12 cellular contexts compared by ENCODE assay signal in the genomic region with DNA sequence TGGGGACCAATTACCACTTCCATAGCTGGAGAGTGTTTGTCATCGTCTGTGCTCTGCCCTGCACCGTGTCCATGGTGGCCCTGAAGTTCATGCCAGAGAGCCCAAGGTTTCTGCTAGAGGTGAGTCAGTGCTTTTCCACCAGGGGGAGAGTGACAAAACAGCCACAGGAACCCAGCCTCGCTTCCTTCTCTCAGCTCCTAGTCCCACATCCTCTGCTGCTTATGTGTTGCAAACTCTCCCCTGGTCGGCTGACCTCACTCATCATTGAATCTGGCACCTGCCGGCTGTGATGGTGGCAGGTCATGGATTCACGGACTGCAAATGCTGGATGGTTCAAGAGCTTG.
DNase-seq lines count a peak whose midpoint lies in the region; ATAC-seq and TF ChIP-seq lines count a peak whose summit lies in the region.
"Had no signal": no experiment of that assay in that cellular context is flagged by ENCODE, and none has a peak within 500 bp of the region (broad histone marks: within the 10 kb centered on the region; RNA-seq: fewer than 3 reads in every experiment).

No MANE protein-coding gene starts in this region.

- no peak overlapping the region for H3K4me2 ChIP-seq in SK-N-SH

- POLR2A ChIA-PET in SK-N-SH (lab: Yijun Ruan, JAX): no interaction called here

- H3K27ac ChIP-seq in SK-N-SH (ENCODE audit: low read depth in 2 of 2, low read length in 1 of 2): no peak overlapping the region
- peak overlapping the region; percentile 68 for H3K27ac ChIP-seq in HL-60 (replicated peaks)
- H3K27ac ChIP-seq: epithelial cell of prostate, vagina had no signal

- H3K4me3 ChIP-seq in SK-N-SH (ENCODE audit: low read depth in 2 of 2, low read length in 1 of 2) (no peak overlapping the region), HL-60 (replicated peaks; ENCODE audit: insufficient read depth, low read length) (no peak overlapping the region)
- H3K4me3 ChIP-seq: vagina had no signal

- TF ChIP-seq RAD21 in SK-N-SH (IDR thresholded peaks at IDR 0.05; ENCODE audit: low read length): no peak

- H3F3A ChIP-seq in SK-N-SH (replicated peaks; ENCODE audit: insufficient read depth): no peaks in the 10 kb centered on the region

- WGBS in SK-N-SH (ENCODE audit: low lambda C conversion rate): 35% methylated on average over 4 of the region's 6 CpGs

- peaks cover 12 to 32% of the 10 kb centered on the region in 2 donors for H3K27me3 Mint-ChIP-seq in natural killer cell treated with Interleukin-12 subunit alpha and Interleukin-12 subunit beta and Interleukin-15 and Interleukin-18, amount 100 ng/mL, for 72 hours

- peaks cover 0 to 5% of the 10 kb centered on the region in 2 donors for H3K4me1 Mint-ChIP-seq in natural killer cell treated with Interleukin-12 subunit alpha and Interleukin-12 subunit beta and Interleukin-15 and Interleukin-18, amount 100 ng/mL, for 72 hours (ENCODE audit: low read depth in 2 of 2)

- TF ChIP-seq CTCF in SK-N-SH (IDR thresholded peaks at IDR 0.05) (no peak), HL-60 (IDR thresholded peaks at IDR 0.05; ENCODE audit: insufficient read depth, low read length) (peak; percentile 40)

- CTCF ChIA-PET in SK-N-SH (lab: Yijun Ruan, JAX): interaction anchor here (1.0 to 5.4 kb wide), 6 partner anchors 11 to 208 kb away, joined by 4 to 37 read pairs (median 6); no protein-coding TSS in a partner anchor

- DNase-seq in SK-N-SH: no peak
- peak; percentile 73 to 92 for DNase-seq in HL-60 (ENCODE audit: low read depth in 1 of 2, low spot score in 1 of 2)
- peak; percentile 17 for DNase-seq in SW480 (ENCODE audit: low spot score)
- no peak for DNase-seq in natural killer cell treated with Interleukin-12 subunit alpha and Interleukin-12 subunit beta and Interleukin-15 and Interleukin-18, amount 100 ng/mL, for 72 hours (ENCODE audit: low spot score)
- no peak for DNase-seq in NCI-H187 (lab: John Stamatoyannopoulos, UW)
- no peak for DNase-seq in effector CD4-positive, alpha-beta T cell
- DNase-seq in NCI-H748 treated with DMSO at 0.1 percent for 48 hours (lab: John Stamatoyannopoulos, UW): no peak
- DNase-seq: NCI-H2227 treated with DMSO at 0.1 percent for 48 hours; stimulated activated CD4-positive, alpha-beta T cell treated with anti-CD3 and anti-CD28 coated beads, Interleukin-4, amount 100 ng/mL, for 24 hours had no signal

- no peaks in the 10 kb centered on the region for H3K36me3 ChIP-seq in SK-N-SH (replicated peaks in 1 of 2; ENCODE audit: control insufficient read depth in 1 of 2, insufficient read depth in 2 of 2, low read length in 1 of 2)
- H3K36me3 ChIP-seq: vagina had no signal

- H2AFZ ChIP-seq in SK-N-SH (ENCODE audit: low read depth): no peak overlapping the region

- no peak overlapping the region for H3K27ac Mint-ChIP-seq in natural killer cell treated with Interleukin-12 subunit alpha and Interleukin-12 subunit beta and Interleukin-15 and Interleukin-18, amount 100 ng/mL, for 72 hours

- H3K4me1 ChIP-seq in SK-N-SH (ENCODE audit: control insufficient read depth in 1 of 2, insufficient read depth in 2 of 2, low read depth in 1 of 2, low read length in 1 of 2): no peaks in the 10 kb centered on the region

- ATAC-seq in SK-N-SH treated with all-trans-retinoic acid at 6 μM for 48 hours: peak; percentile 35
- ATAC-seq in natural killer cell treated with Interleukin-12 subunit alpha and Interleukin-12 subunit beta and Interleukin-15 and Interleukin-18, amount 100 ng/mL, for 72 hours: peak; percentile 43 to 56

- no peak overlapping the region for H3K9ac ChIP-seq in SK-N-SH

- no peaks in the 10 kb centered on the region for H3K9me2 ChIP-seq in SK-N-SH

- H3K79me2 ChIP-seq in SK-N-SH (ENCODE audit: insufficient read depth): no peaks in the 10 kb centered on the region

- H3K4me3 Mint-ChIP-seq in natural killer cell treated with Interleukin-12 subunit alpha and Interleukin-12 subunit beta and Interleukin-15 and Interleukin-18, amount 100 ng/mL, for 72 hours: no peak overlapping the region

- H3K36me3 Mint-ChIP-seq in natural killer cell treated with Interleukin-12 subunit alpha and Interleukin-12 subunit beta and Interleukin-15 and Interleukin-18, amount 100 ng/mL, for 72 hours: no peaks in the 10 kb centered on the region

- no peaks in the 10 kb centered on the region for H4K20me1 ChIP-seq in SK-N-SH (ENCODE audit: insufficient read depth)

- no peaks in the 10 kb centered on the region for H3K9me3 ChIP-seq in SK-N-SH
- H3K9me3 ChIP-seq: vagina had no signal

- no peaks in the 10 kb centered on the region; the same call in 1 of the 2 replicates for H3K27me3 ChIP-seq in SK-N-SH (ENCODE audit: insufficient read depth)
- H3K27me3 ChIP-seq in HL-60 (ENCODE audit: insufficient read depth, poor library complexity, severe bottlenecking): no peaks in the 10 kb centered on the region
- H3K27me3 ChIP-seq: vagina had no signal

- TF ChIP-seq EP300 in SK-N-SH (IDR thresholded peaks at IDR 0.05; ENCODE audit: borderline replicate concordance in 1 of 2, low read depth in 1 of 2, low read length in 1 of 2): no peak

- no peaks in the 10 kb centered on the region for H3K9me3 Mint-ChIP-seq in natural killer cell treated with Interleukin-12 subunit alpha and Interleukin-12 subunit beta and Interleukin-15 and Interleukin-18, amount 100 ng/mL, for 72 hours

TF ChIP-seq in SK-N-SH treated with all-trans-retinoic acid at 6 μM for 48 hours, 23 proteins besides CTCF, POLR2A, EP300 and RAD21 (continues in another document):
- TF ChIP-seq RARB (CRISPR knock-in tag; IDR thresholded peaks at IDR 0.05): no peak
- TF ChIP-seq ZFP3 (CRISPR knock-in tag; IDR thresholded peaks at IDR 0.05): no peak
- no peak for TF ChIP-seq TCF4 (CRISPR knock-in tag; IDR thresholded peaks at IDR 0.05; ENCODE audit: borderline replicate concordance)
- no peak for TF ChIP-seq OSR1 (CRISPR knock-in tag; IDR thresholded peaks at IDR 0.05)
- no peak for TF ChIP-seq PPARA (CRISPR knock-in tag; IDR thresholded peaks at IDR 0.05; ENCODE audit: borderline replicate concordance)
- TF ChIP-seq, protein P1, sequence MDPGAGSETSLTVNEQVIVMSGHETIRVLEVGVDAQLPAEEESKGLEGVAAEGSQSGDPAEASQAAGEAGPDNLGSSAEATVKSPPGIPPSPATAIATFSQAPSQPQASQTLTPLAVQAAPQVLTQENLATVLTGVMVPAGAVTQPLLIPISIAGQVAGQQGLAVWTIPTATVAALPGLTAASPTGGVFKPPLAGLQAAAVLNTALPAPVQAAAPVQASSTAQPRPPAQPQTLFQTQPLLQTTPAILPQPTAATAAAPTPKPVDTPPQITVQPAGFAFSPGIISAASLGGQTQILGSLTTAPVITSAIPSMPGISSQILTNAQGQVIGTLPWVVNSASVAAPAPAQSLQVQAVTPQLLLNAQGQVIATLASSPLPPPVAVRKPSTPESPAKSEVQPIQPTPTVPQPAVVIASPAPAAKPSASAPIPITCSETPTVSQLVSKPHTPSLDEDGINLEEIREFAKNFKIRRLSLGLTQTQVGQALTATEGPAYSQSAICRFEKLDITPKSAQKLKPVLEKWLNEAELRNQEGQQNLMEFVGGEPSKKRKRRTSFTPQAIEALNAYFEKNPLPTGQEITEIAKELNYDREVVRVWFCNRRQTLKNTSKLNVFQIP (CRISPR knock-in tag; IDR thresholded peaks at IDR 0.05; ENCODE audit: borderline replicate concordance, low read depth): no peak
- TF ChIP-seq ZC3H10 (CRISPR knock-in tag; IDR thresholded peaks at IDR 0.05): no peak
- no peak for TF ChIP-seq ISL1 (CRISPR knock-in tag; IDR thresholded peaks at IDR 0.05)

TF ChIP-seq in SK-N-SH, 30 proteins besides CTCF, POLR2A, EP300 and RAD21 (continues in another document):
- no peak for TF ChIP-seq YY1 (IDR thresholded peaks at IDR 0.05; ENCODE audit: low read depth)
- no peak for TF ChIP-seq TCF12 (IDR thresholded peaks at IDR 0.05)
- no peak for TF ChIP-seq CHD2 (IDR thresholded peaks at IDR 0.05; ENCODE audit: low read length, partially characterized antibody)
- TF ChIP-seq GABPA (IDR thresholded peaks at IDR 0.05; ENCODE audit: low read depth): no peak
- TF ChIP-seq, protein P2, sequence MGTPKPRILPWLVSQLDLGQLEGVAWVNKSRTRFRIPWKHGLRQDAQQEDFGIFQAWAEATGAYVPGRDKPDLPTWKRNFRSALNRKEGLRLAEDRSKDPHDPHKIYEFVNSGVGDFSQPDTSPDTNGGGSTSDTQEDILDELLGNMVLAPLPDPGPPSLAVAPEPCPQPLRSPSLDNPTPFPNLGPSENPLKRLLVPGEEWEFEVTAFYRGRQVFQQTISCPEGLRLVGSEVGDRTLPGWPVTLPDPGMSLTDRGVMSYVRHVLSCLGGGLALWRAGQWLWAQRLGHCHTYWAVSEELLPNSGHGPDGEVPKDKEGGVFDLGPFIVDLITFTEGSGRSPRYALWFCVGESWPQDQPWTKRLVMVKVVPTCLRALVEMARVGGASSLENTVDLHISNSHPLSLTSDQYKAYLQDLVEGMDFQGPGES (IDR thresholded peaks at IDR 0.05; ENCODE audit: low read depth, low read length): no peak
- TF ChIP-seq RFX5 (IDR thresholded peaks at IDR 0.05; ENCODE audit: low read length): no peak
- TF ChIP-seq, protein P3, sequence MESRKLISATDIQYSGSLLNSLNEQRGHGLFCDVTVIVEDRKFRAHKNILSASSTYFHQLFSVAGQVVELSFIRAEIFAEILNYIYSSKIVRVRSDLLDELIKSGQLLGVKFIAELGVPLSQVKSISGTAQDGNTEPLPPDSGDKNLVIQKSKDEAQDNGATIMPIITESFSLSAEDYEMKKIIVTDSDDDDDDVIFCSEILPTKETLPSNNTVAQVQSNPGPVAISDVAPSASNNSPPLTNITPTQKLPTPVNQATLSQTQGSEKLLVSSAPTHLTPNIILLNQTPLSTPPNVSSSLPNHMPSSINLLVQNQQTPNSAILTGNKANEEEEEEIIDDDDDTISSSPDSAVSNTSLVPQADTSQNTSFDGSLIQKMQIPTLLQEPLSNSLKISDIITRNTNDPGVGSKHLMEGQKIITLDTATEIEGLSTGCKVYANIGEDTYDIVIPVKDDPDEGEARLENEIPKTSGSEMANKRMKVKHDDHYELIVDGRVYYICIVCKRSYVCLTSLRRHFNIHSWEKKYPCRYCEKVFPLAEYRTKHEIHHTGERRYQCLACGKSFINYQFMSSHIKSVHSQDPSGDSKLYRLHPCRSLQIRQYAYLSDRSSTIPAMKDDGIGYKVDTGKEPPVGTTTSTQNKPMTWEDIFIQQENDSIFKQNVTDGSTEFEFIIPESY (IDR thresholded peaks at IDR 0.05; ENCODE audit: borderline replicate concordance, low read depth): no peak
- TF ChIP-seq, protein P4, sequence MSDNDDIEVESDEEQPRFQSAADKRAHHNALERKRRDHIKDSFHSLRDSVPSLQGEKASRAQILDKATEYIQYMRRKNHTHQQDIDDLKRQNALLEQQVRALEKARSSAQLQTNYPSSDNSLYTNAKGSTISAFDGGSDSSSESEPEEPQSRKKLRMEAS (IDR thresholded peaks at IDR 0.05; ENCODE audit: low read depth): no peak
- TF ChIP-seq SMC3 (IDR thresholded peaks at IDR 0.05; ENCODE audit: low read depth, low read length): no peak

Comparison
In these comparisons a context has a peak if more than half of its experiments do, and no peak if none do; other contexts are left out.
1. DNase-seq: peak in HL-60 (2 of 2) and SW480 (single experiment); none in SK-N-SH (single experiment), natural killer cell treated with Interleukin-12 subunit alpha and Interleukin-12 subunit beta and Interleukin-15 and Interleukin-18, amount 100 ng/mL, for 72 hours (single experiment), NCI-H187 (0 of 2), effector CD4-positive, alpha-beta T cell (single experiment) and NCI-H748 treated with DMSO at 0.1 percent for 48 hours (single experiment).